In genomic region chr1:181490276-181490675, GRCh38 we compare ENCODE assay signal across 7 cellular contexts. TPM values are rescaled to one million over a fixed set of nuclear protein-coding genes. Genes with fewer than 3 reads are reported as not detected.
"Had no signal": no experiment of that assay in that cellular context is flagged by ENCODE, and none has a peak within 500 bp of the region (broad histone marks: within the 10 kb centered on the region; RNA-seq: fewer than 3 reads in every experiment).

No MANE protein-coding gene starts in this region.

- H3K4me3 ChIP-seq: GM23338, K562 had no signal

- ATAC-seq: GM23338, K562 had no signal

- DNase-seq: H9, HCEC 1CT, IMR-90, KG1 had no signal

RNA-seq across cellular contexts. Expression of gene CACNA1E, which starts 7.0 kb away (rescaled TPM):
- total RNA-seq: HT-29, IMR-90 had no signal
